ENCODE assay signal across 9 cellular contexts in the genomic region with DNA sequence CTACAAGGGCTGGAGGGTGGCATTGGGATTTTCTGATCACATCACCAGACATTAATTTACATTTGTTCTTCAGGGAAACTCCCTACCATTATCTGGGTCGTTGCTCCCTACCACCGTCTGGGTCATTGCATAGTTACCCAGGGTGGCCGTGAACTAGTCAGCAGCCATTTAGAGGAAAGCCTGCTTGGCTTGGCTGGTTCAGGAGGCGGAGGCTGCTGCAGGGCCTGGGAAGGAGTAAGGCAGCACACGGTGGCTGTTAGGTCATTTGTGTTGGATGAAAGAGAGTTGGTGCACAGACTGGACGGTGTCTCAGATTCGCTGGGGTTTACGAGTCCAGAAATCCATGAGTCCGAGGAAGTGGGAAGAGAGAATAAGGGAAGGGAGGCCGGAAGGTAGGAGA. TPM values are rescaled to one million over a fixed set of nuclear protein-coding genes. Genes with fewer than 3 reads are reported as not detected.
A peak's percentile ranks its signal among the peaks of the same experiment; 100 is the strongest.
DNase-seq lines count a peak whose midpoint lies in the region; ATAC-seq and TF ChIP-seq lines count a peak whose summit lies in the region.
"Had no signal": no experiment of that assay in that cellular context is flagged by ENCODE, and none has a peak within 500 bp of the region (broad histone marks: within the 10 kb centered on the region; RNA-seq: fewer than 3 reads in every experiment).

No MANE protein-coding gene starts in this region.

- peak overlapping the region; percentile 81 for H3K4me2 ChIP-seq in GM23248 (ENCODE audit: unreplicated experiment)
- peak overlapping the region; percentile 4 for H3K4me2 ChIP-seq in SU-DHL-6 (ENCODE audit: low read depth, low read length, poor library complexity, severe bottlenecking)

- POLR2A ChIA-PET in Caco-2 (lab: Charles Lee): no interaction called here

- no peak overlapping the region for H3K4me3 ChIP-seq in GM23248
- H3K4me3 ChIP-seq in SU-DHL-6 (ENCODE audit: insufficient read depth, low read length, poor library complexity, severe bottlenecking): no peak overlapping the region
- H3K4me3 ChIP-seq in Caco-2 (ENCODE audit: low read depth, low read length): no peak overlapping the region

- H3K27ac Mint-ChIP-seq in natural killer cell treated with Interleukin-12 subunit alpha and Interleukin-12 subunit beta and Interleukin-15 and Interleukin-18, amount 100 ng/mL, for 72 hours: peak overlapping the region; percentile 30 to 70
- no peak overlapping the region for H3K27ac Mint-ChIP-seq in activated CD8-positive, alpha-beta memory T cell treated with anti-CD3 and anti-CD28 coated beads, Interleukin-2, amount 10 ng/mL, durations not matched to agents 7 days and 5 days
- H3K27ac Mint-ChIP-seq in Caco-2 (ENCODE audit: unreplicated experiment): no peak overlapping the region

- H3K9ac ChIP-seq in GM23248 (no peak overlapping the region), SU-DHL-6 (ENCODE audit: low read length) (no peak overlapping the region)

- peak overlapping the region; percentile 57 for H3K4me3 Mint-ChIP-seq in natural killer cell treated with Interleukin-12 subunit alpha and Interleukin-12 subunit beta and Interleukin-15 and Interleukin-18, amount 100 ng/mL, for 72 hours
- H3K4me3 Mint-ChIP-seq in activated CD8-positive, alpha-beta memory T cell treated with anti-CD3 and anti-CD28 coated beads, Interleukin-2, amount 10 ng/mL, durations not matched to agents 7 days and 5 days: no peak overlapping the region
- H3K4me3 Mint-ChIP-seq in Caco-2 (ENCODE audit: unreplicated experiment): no peak overlapping the region

- no peaks in the 10 kb centered on the region for H3K36me3 Mint-ChIP-seq in natural killer cell treated with Interleukin-12 subunit alpha and Interleukin-12 subunit beta and Interleukin-15 and Interleukin-18, amount 100 ng/mL, for 72 hours
- H3K36me3 Mint-ChIP-seq in activated CD8-positive, alpha-beta memory T cell treated with anti-CD3 and anti-CD28 coated beads, Interleukin-2, amount 10 ng/mL, durations not matched to agents 7 days and 5 days: peaks cover 4% of the 10 kb centered on the region
- peaks cover 5% of the 10 kb centered on the region for H3K36me3 Mint-ChIP-seq in Caco-2 (ENCODE audit: insufficient read depth, unreplicated experiment)

- no peaks in the 10 kb centered on the region for H3K27me3 ChIP-seq in GM23248 (replicated peaks; ENCODE audit: insufficient read depth)
- no peaks in the 10 kb centered on the region for H3K27me3 ChIP-seq in SU-DHL-6 (ENCODE audit: low read length)
- H3K27me3 ChIP-seq in Caco-2 (replicated peaks; ENCODE audit: control insufficient read depth, insufficient read depth, low read length): no peaks in the 10 kb centered on the region

- H3F3A ChIP-seq in GM23248 (ENCODE audit: insufficient read depth) (no peaks in the 10 kb centered on the region), SU-DHL-6 (ENCODE audit: insufficient read depth) (no peaks in the 10 kb centered on the region)

- H4K20me1 ChIP-seq in GM23248 (ENCODE audit: insufficient read depth) (peaks cover 16% of the 10 kb centered on the region; the same call in 1 of the 2 replicates), SU-DHL-6 (ENCODE audit: low read depth, low read length) (peaks cover 15% of the 10 kb centered on the region)

- peaks cover 100% of the 10 kb centered on the region for H3K79me2 ChIP-seq in GM23248 (ENCODE audit: insufficient read depth)
- peaks cover 98% of the 10 kb centered on the region for H3K79me2 ChIP-seq in SU-DHL-6 (ENCODE audit: insufficient read depth, low read length)

- H3K27ac ChIP-seq in GM23248 (no peak overlapping the region), SU-DHL-6 (ENCODE audit: low read depth, low read length) (no peak overlapping the region)
- H3K27ac ChIP-seq: epithelial cell of prostate had no signal

- H3K9me3 ChIP-seq in GM23248 (ENCODE audit: low read depth) (no peaks in the 10 kb centered on the region), SU-DHL-6 (ENCODE audit: insufficient read depth, low read length) (no peaks in the 10 kb centered on the region), Caco-2 (no peaks in the 10 kb centered on the region)

- H3K4me1 ChIP-seq in GM23248 (ENCODE audit: insufficient read depth) (peaks cover 10% of the 10 kb centered on the region), Caco-2 (no peaks in the 10 kb centered on the region)

- no peaks in the 10 kb centered on the region for H3K9me3 Mint-ChIP-seq in natural killer cell treated with Interleukin-12 subunit alpha and Interleukin-12 subunit beta and Interleukin-15 and Interleukin-18, amount 100 ng/mL, for 72 hours
- no peaks in the 10 kb centered on the region for H3K9me3 Mint-ChIP-seq in activated CD8-positive, alpha-beta memory T cell treated with anti-CD3 and anti-CD28 coated beads, Interleukin-2, amount 10 ng/mL, durations not matched to agents 7 days and 5 days (ENCODE audit: low read depth)
- no peaks in the 10 kb centered on the region for H3K9me3 Mint-ChIP-seq in Caco-2 (ENCODE audit: unreplicated experiment)

- in situ Hi-C loops in GM23248 (cut with MboI): no loop called here

- intact Hi-C loops in Caco-2 (cut with micrococcal nuclease; ENCODE audit: unreplicated experiment): no loop called here

- BruUV-seq in Caco-2 (replicated peaks; lab: Mats Ljungman, UMichigan): no TSS peak

- peak; percentile 37 for ATAC-seq in GM18861 (IDR thresholded peaks at IDR 0.05; ENCODE audit: unreplicated experiment)
- peak; percentile 80 to 86 for ATAC-seq in natural killer cell treated with Interleukin-12 subunit alpha and Interleukin-12 subunit beta and Interleukin-15 and Interleukin-18, amount 100 ng/mL, for 72 hours
- no peak for ATAC-seq in activated CD8-positive, alpha-beta memory T cell treated with anti-CD3 and anti-CD28 coated beads, Interleukin-2, amount 10 ng/mL, durations not matched to agents 7 days and 5 days

- no peak for DNase-seq in GM23248
- no peak for DNase-seq in natural killer cell treated with Interleukin-12 subunit alpha and Interleukin-12 subunit beta and Interleukin-15 and Interleukin-18, amount 100 ng/mL, for 72 hours (ENCODE audit: low spot score)
- DNase-seq in NCI-H526 treated with DMSO at 0.1 percent for 48 hours (lab: John Stamatoyannopoulos, UW): no peak
- no peak for DNase-seq in activated CD8-positive, alpha-beta memory T cell treated with anti-CD3 and anti-CD28 coated beads, Interleukin-2, amount 10 ng/mL, durations not matched to agents 7 days and 5 days
- DNase-seq in Caco-2: no peak
- DNase-seq in D341Med (ENCODE audit: low spot score): no peak

- H3K4me1 Mint-ChIP-seq in natural killer cell treated with Interleukin-12 subunit alpha and Interleukin-12 subunit beta and Interleukin-15 and Interleukin-18, amount 100 ng/mL, for 72 hours (ENCODE audit: low read depth in 2 of 2): peaks cover 53 to 62% of the 10 kb centered on the region in 2 donors
- H3K4me1 Mint-ChIP-seq in activated CD8-positive, alpha-beta memory T cell treated with anti-CD3 and anti-CD28 coated beads, Interleukin-2, amount 10 ng/mL, durations not matched to agents 7 days and 5 days: peaks cover 10% of the 10 kb centered on the region
- H3K4me1 Mint-ChIP-seq in Caco-2 (ENCODE audit: low read depth, unreplicated experiment): peaks cover 9% of the 10 kb centered on the region

- TF ChIP-seq CTCF in SU-DHL-6 (IDR thresholded peaks at IDR 0.05; ENCODE audit: insufficient read depth, low read length, poor library complexity, severe bottlenecking): no peak
- no peak for TF ChIP-seq CTCF in Caco-2 (IDR thresholded peaks at IDR 0.05; ENCODE audit: insufficient read depth in 1 of 2, low read depth in 1 of 2, low read length in 1 of 2, severe bottlenecking in 1 of 2, unreplicated experiment in 1 of 2)

- H2AFZ ChIP-seq in GM23248: no peak overlapping the region
- no peak overlapping the region for H2AFZ ChIP-seq in SU-DHL-6 (ENCODE audit: low read depth, low read length, severe bottlenecking)

- H3K36me3 ChIP-seq in GM23248 (ENCODE audit: low read depth): no peaks in the 10 kb centered on the region
- H3K36me3 ChIP-seq in SU-DHL-6 (ENCODE audit: low read length): no peaks in the 10 kb centered on the region
- H3K36me3 ChIP-seq in Caco-2 (ENCODE audit: control insufficient read depth, insufficient read depth, low read length): no peaks in the 10 kb centered on the region

- no peaks in the 10 kb centered on the region for H3K27me3 Mint-ChIP-seq in natural killer cell treated with Interleukin-12 subunit alpha and Interleukin-12 subunit beta and Interleukin-15 and Interleukin-18, amount 100 ng/mL, for 72 hours
- H3K27me3 Mint-ChIP-seq in activated CD8-positive, alpha-beta memory T cell treated with anti-CD3 and anti-CD28 coated beads, Interleukin-2, amount 10 ng/mL, durations not matched to agents 7 days and 5 days: no peaks in the 10 kb centered on the region
- H3K27me3 Mint-ChIP-seq in Caco-2 (ENCODE audit: insufficient read depth, unreplicated experiment): no peaks in the 10 kb centered on the region

- H3K9me2 ChIP-seq in GM23248 (ENCODE audit: insufficient read depth) (no peaks in the 10 kb centered on the region), SU-DHL-6 (replicated peaks; ENCODE audit: insufficient read depth, low read length) (no peaks in the 10 kb centered on the region)

- CTCF ChIA-PET in activated CD8-positive, alpha-beta memory T cell treated with anti-CD3 and anti-CD28 coated beads, Interleukin-2, amount 10 ng/mL, durations not matched to agents 7 days and 5 days (lab: Charles Lee): interaction anchor here (0.7 kb wide), 2 partner anchors 9 to 295 kb away, joined by 3 read pairs; no protein-coding TSS in a partner anchor
- CTCF ChIA-PET in Caco-2 (lab: Charles Lee): no interaction called here

- 70 to 71% methylated on average over 10 of the region's 10 CpGs for WGBS in GM23248 (ENCODE audit: low coverage in 1 of 2, low lambda C conversion rate in 2 of 2, missing lambda C conversion rate in 2 of 2), 2 experiments

RNA-seq across cellular contexts. Expression of gene ARID1B, which starts 17.8 kb away (rescaled TPM):
- total RNA-seq in GM23248 (2014; rRNA removed; shearing (Covaris generic)): 19.3 and 25.5 TPM in 2 replicates
- polyA plus RNA-seq in GM23248 (2016; fragmentation: Nextera tagmentation; extraction: Ambion mirVana): 19.3 and 21.2 TPM in 2 replicates
- total RNA-seq in natural killer cell treated with Interleukin-12 subunit alpha and Interleukin-12 subunit beta and Interleukin-15 and Interleukin-18, amount 100 ng/mL, for 72 hours: 100 to 1,000 TPM in 1 of 2 donors, 10 to 100 TPM in 1; 92.3 to 129 TPM
- total RNA-seq in activated CD8-positive, alpha-beta memory T cell treated with anti-CD3 and anti-CD28 coated beads, Interleukin-2, amount 10 ng/mL, durations not matched to agents 7 days and 5 days: 10 to 100 TPM; 59.5 to 81.5 TPM
- 58.8 and 62.2 TPM in 2 replicates for total RNA-seq in Caco-2 (2022)

Comparison
In these comparisons a context has a peak if more than half of its experiments do, and no peak if none do; other contexts are left out.
1. H3K27ac Mint-ChIP-seq: peak in natural killer cell treated with Interleukin-12 subunit alpha and Interleukin-12 subunit beta and Interleukin-15 and Interleukin-18, amount 100 ng/mL, for 72 hours (2 of 2); none in activated CD8-positive, alpha-beta memory T cell treated with anti-CD3 and anti-CD28 coated beads, Interleukin-2, amount 10 ng/mL, durations not matched to agents 7 days and 5 days (single experiment) and Caco-2 (single experiment).